ENCODE assay signal across 9 cellular contexts in genomic region chr3:100666699-100667098, GRCh38. TPM values are rescaled to one million over a fixed set of nuclear protein-coding genes. Genes with fewer than 3 reads are reported as not detected.
DNase-seq lines count a peak whose midpoint lies in the region; TF ChIP-seq lines count a peak whose summit lies in the region.
"Not testable (repeated sequence)": the region's sequence is repeated elsewhere in the genome, so short reads cannot be mapped to it uniquely, and the experiment has no call there.
"Had no signal": no experiment of that assay in that cellular context is flagged by ENCODE, and none has a peak within 500 bp of the region (broad histone marks: within the 10 kb centered on the region; RNA-seq: fewer than 3 reads in every experiment).

No MANE protein-coding gene starts in this region.

- intact Hi-C loops in A673 (cut with micrococcal nuclease; ENCODE audit: unreplicated experiment): not testable (repeated sequence)

- not testable (repeated sequence) for H3K27me3 ChIP-seq in A673 (replicated peaks; ENCODE audit: insufficient read depth, low read depth, low read length, poor library complexity)

- DNase-seq in A673 (ENCODE audit: low spot score): peak; percentile 45
- DNase-seq in NCI-H524 (lab: John Stamatoyannopoulos, UW): peak; percentile 94
- DNase-seq in OCI-M1 (lab: John Stamatoyannopoulos, UW): peak; percentile 31
- peak; percentile 85 for DNase-seq in amniotic epithelial cell (ENCODE audit: low read depth)
- DNase-seq in epithelial cell of esophagus (ENCODE audit: low read depth): peak; percentile 65
- peak; percentile 50 for DNase-seq in fibroblast of villous mesenchyme (ENCODE audit: low read depth)
- DNase-seq in renal cortical epithelial cell (ENCODE audit: low read depth): peak; percentile 46

- H3K4me3 ChIP-seq in A673 (ENCODE audit: low read depth, low read length, poor library complexity, severe bottlenecking); epithelial cell of esophagus (ENCODE audit: low read length); fibroblast of villous mesenchyme (ENCODE audit: low read depth, low read length): not testable (repeated sequence)

- not testable (repeated sequence) for TF ChIP-seq RAD21 in Ishikawa (IDR thresholded peaks at IDR 0.05; ENCODE audit: low read depth)

- POLR2A ChIA-PET in A673 (lab: Charles Lee; ENCODE audit: low non-redundant PET): not testable (repeated sequence)

- not testable (repeated sequence) for H3K9me3 ChIP-seq in A673 (ENCODE audit: low read depth, low read length, poor library complexity, severe bottlenecking)

- not testable (repeated sequence) for TF ChIP-seq CTCF in A673 (conservative IDR thresholded peaks at IDR 0.05; ENCODE audit: low read depth, low read length); epithelial cell of esophagus (IDR thresholded peaks at IDR 0.05; ENCODE audit: insufficient read depth, low read depth, low read length, missing control alignments); fibroblast of villous mesenchyme (IDR thresholded peaks at IDR 0.05; ENCODE audit: insufficient read depth, low read depth, low read length)

- not testable (repeated sequence) for TF ChIP-seq EP300 in Ishikawa (IDR thresholded peaks at IDR 0.05; ENCODE audit: borderline replicate concordance)

- H3K27ac ChIP-seq in A673 (ENCODE audit: low read depth, low read length, poor library complexity, severe bottlenecking): not testable (repeated sequence)

- CTCF ChIA-PET in A673 (lab: Charles Lee): not testable (repeated sequence)

- not testable (repeated sequence) for BruUV-seq in A673 (replicated peaks; lab: Mats Ljungman, UMichigan)

- not testable (repeated sequence) for H3K4me1 ChIP-seq in A673 (ENCODE audit: insufficient read depth, low read length, poor library complexity, severe bottlenecking)

- not testable (repeated sequence) for H3K36me3 ChIP-seq in A673 (ENCODE audit: insufficient read depth, low read length, poor library complexity, severe bottlenecking)

TF ChIP-seq in Ishikawa, 13 proteins besides CTCF, POLR2A, EP300 and RAD21:
- TF ChIP-seq CEBPB (IDR thresholded peaks at IDR 0.05): 0 out of 2 replicates have a peak, but pooled peaks have one; percentile 9
TF ChIP-seq in Ishikawa: peak in this region for 1; not testable (repeated sequence) for 12.

RNA-seq across cellular contexts. Expression of gene TFG, which starts 42.6 kb away (rescaled TPM):
- 150 and 157 TPM in 2 replicates for total RNA-seq in A673 (2021)
- 88.6 and 127 TPM in 2 replicates for total RNA-seq in fibroblast of villous mesenchyme
- 63.4 and 144 TPM in 2 replicates for total RNA-seq in renal cortical epithelial cell

RNA-seq across cellular contexts. Expression of gene ADGRG7, which starts 57.3 kb away (rescaled TPM):
- total RNA-seq in A673 (2021): 2.4 and 2.7 TPM in 2 replicates
- total RNA-seq in fibroblast of villous mesenchyme: not detected in 2 replicates
- 0.05 and 0.35 TPM in 2 replicates for total RNA-seq in renal cortical epithelial cell
- total RNA-seq: CD8-positive, alpha-beta memory T cell had no signal

Comparison
In these comparisons a context has a peak if more than half of its experiments do, and no peak if none do; other contexts are left out.
1. DNase-seq: peak in every context shown above with its lines; median percentile 94 in NCI-H524; 85 in amniotic epithelial cell; 65 in epithelial cell of esophagus; 50 in fibroblast of villous mesenchyme; 46 in renal cortical epithelial cell; 45 in A673; 31 in OCI-M1.